ENCODE assay signal across 29 cellular contexts in genomic region chr15:78098131-78098755, GRCh38. TPM values are rescaled to one million over a fixed set of nuclear protein-coding genes. Genes with fewer than 3 reads are reported as not detected.
"Had no signal": no experiment of that assay in that cellular context is flagged by ENCODE, and none has a peak within 500 bp of the region (broad histone marks: within the 10 kb centered on the region; RNA-seq: fewer than 3 reads in every experiment).

No MANE protein-coding gene starts in this region.

- H3K9me3 Mint-ChIP-seq: activated CD4-positive, alpha-beta T cell treated with anti-CD3 and anti-CD28 coated beads, Interleukin-2, amount 10 ng/mL, durations not matched to agents 24 days and 14 days; activated naive CD4-positive, alpha-beta T cell treated with anti-CD3 and anti-CD28 coated beads for 36 hours; activated T-cell treated with anti-CD3 and anti-CD28 coated beads, Interleukin-2, amount 50 U/mL, for 24 hours; activated T-helper 1 cell treated with anti-CD3 and anti-CD28 coated beads, Interleukin-12 subunit alpha, Interleukin-12 subunit beta, Interleukin-2, Interleukin-4 antibody, amounts not matched to agents 30 ng/mL and 10 ng/mL and 1 ng/mL, durations not matched to agents 14 hours and 24 hours and 36 hours; WTC11 had no signal

- H3K4me3 ChIP-seq: cardiac muscle cell, MG63, SJSA1 had no signal

- H3K36me3 Mint-ChIP-seq: activated naive CD8-positive, alpha-beta T cell; WTC11 had no signal

- DNase-seq: activated CD4-positive, alpha-beta T cell treated with anti-CD3 and anti-CD28 coated beads, Interleukin-2, amount 10 ng/mL, durations not matched to agents 24 days and 14 days; activated CD4-positive, alpha-beta T cell treated with anti-CD3 and anti-CD28 coated beads, Interleukin-2, amount 50 U/mL, for 48 hours; activated CD4-positive, CD25-positive, alpha-beta regulatory T cell treated with anti-CD3 and anti-CD28 coated beads, Interleukin-2, amount 50 U/mL, for 72 hours; activated gamma-delta T cell; activated naive CD4-positive, alpha-beta T cell treated with anti-CD3 and anti-CD28 coated beads for 36 hours; activated T-cell treated with anti-CD3 and anti-CD28 coated beads, Interleukin-2, amount 50 U/mL, for 24 hours; amygdala; brain microvascular endothelial cell; MG63; MV-4-11; NCI-H1092 treated with DMSO at 0.1 percent for 48 hours; NCI-H1417 treated with DMSO at 0.1 percent for 48 hours; NCI-H1694; NCI-H2029 treated with DMSO at 0.1 percent for 48 hours; NCI-H510A treated with DMSO at 0.1 percent for 48 hours; NCI-H69; NK-92 treated with Interleukin-12 subunit alpha and Interleukin-12 subunit beta, amount 100 ng/mL, for 24 hours; OCI-M1; SHP77; T-helper 17 cell; T-helper 9 cell had no signal

- H3K27me3 Mint-ChIP-seq: activated naive CD8-positive, alpha-beta T cell; activated T-cell treated with anti-CD3 and anti-CD28 coated beads, Interleukin-2, amount 50 U/mL, for 24 hours had no signal

- H3K36me3 ChIP-seq: brain microvascular endothelial cell, cardiac muscle cell, MG63, SJSA1 had no signal

- H3K4me1 ChIP-seq: SJSA1 had no signal

- ATAC-seq: Panc1, T-helper 17 cell, WTC11 had no signal

- H3K27me3 ChIP-seq: brain microvascular endothelial cell, cardiac muscle cell, MG63, SJSA1 had no signal

- H3K4me3 Mint-ChIP-seq: activated CD4-positive, alpha-beta T cell treated with anti-CD3 and anti-CD28 coated beads, Interleukin-2, amount 10 ng/mL, durations not matched to agents 24 days and 14 days; activated naive CD4-positive, alpha-beta T cell treated with anti-CD3 and anti-CD28 coated beads for 36 hours; activated naive CD8-positive, alpha-beta T cell; activated T-cell treated with anti-CD3 and anti-CD28 coated beads, Interleukin-2, amount 50 U/mL, for 24 hours; activated T-helper 1 cell treated with anti-CD3 and anti-CD28 coated beads, Interleukin-12 subunit alpha, Interleukin-12 subunit beta, Interleukin-2, Interleukin-4 antibody, amounts not matched to agents 30 ng/mL and 10 ng/mL and 1 ng/mL, durations not matched to agents 14 hours and 24 hours and 36 hours; T-helper 17 cell; WTC11 had no signal

- H3K4me1 Mint-ChIP-seq: WTC11 had no signal

- H3K27ac ChIP-seq: brain microvascular endothelial cell, cardiac muscle cell, RWPE1, SJSA1 had no signal

- H3K27ac Mint-ChIP-seq: activated CD4-positive, alpha-beta T cell treated with anti-CD3 and anti-CD28 coated beads, Interleukin-2, amount 10 ng/mL, durations not matched to agents 24 days and 14 days; activated naive CD4-positive, alpha-beta T cell treated with anti-CD3 and anti-CD28 coated beads for 36 hours; activated naive CD8-positive, alpha-beta T cell; activated T-cell treated with anti-CD3 and anti-CD28 coated beads, Interleukin-2, amount 50 U/mL, for 24 hours; activated T-helper 1 cell treated with anti-CD3 and anti-CD28 coated beads, Interleukin-12 subunit alpha, Interleukin-12 subunit beta, Interleukin-2, Interleukin-4 antibody, amounts not matched to agents 30 ng/mL and 10 ng/mL and 1 ng/mL, durations not matched to agents 14 hours and 24 hours and 36 hours; T-helper 17 cell; WTC11 had no signal

- H3K9me3 ChIP-seq: MG63, SJSA1 had no signal

RNA-seq across cellular contexts. Expression of gene SH2D7, which starts 5.9 kb away (rescaled TPM):
- total RNA-seq: activated CD4-positive, alpha-beta T cell treated with anti-CD3 and anti-CD28 coated beads, Interleukin-2, amount 10 ng/mL, durations not matched to agents 24 days and 14 days; activated CD8-positive, alpha-beta memory T cell treated with anti-CD3 and anti-CD28 coated beads for 36 hours; activated naive CD4-positive, alpha-beta T cell treated with anti-CD3 and anti-CD28 coated beads for 36 hours; activated T-helper 1 cell treated with anti-CD3 and anti-CD28 coated beads, Interleukin-12 subunit alpha, Interleukin-12 subunit beta, Interleukin-2, Interleukin-4 antibody, amounts not matched to agents 30 ng/mL and 10 ng/mL and 1 ng/mL, durations not matched to agents 14 hours and 24 hours and 36 hours; cardiac muscle cell; SJSA1; T-helper 17 cell; WTC11 had no signal
